Comparison of ENCODE assay signal across 16 cellular contexts in the genomic region with DNA sequence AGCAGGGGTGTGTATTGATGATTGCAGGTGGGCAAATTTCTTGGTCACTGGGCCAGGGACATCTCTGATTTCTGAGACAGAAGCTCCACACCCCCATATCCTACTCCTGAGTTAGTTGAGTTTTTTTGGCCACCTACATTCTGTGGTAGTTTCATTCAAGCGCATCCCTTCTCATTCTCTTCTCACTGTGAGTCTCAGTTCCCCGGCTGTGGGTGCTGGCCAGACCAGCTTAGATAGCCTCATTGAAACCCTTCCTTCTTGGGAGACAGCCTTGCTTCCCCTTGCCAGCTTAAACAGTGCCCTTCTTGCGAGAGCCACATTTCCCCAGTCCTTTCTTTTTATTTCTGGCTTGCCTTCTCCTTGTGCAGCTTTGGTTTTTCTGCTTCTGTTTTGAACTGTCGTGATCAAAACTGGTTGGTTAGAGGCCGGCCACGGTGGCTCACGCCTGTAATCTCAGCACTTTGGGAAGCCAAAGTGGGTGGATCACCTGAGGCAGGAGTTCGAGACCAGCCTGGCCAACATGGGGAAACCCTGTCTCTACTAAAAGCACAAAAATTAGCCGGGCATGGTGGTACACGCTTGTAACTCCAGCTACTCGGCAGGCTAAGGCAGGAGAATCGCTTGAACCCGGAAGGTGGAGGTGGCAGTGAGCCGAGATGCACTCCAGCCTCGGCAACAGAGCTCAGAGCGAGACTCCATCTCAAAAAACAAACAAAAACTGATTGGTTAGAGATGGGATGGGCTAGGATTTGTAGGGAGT. TPM values are rescaled to one million over a fixed set of nuclear protein-coding genes. Genes with fewer than 3 reads are reported as not detected.
DNase-seq lines count a peak whose midpoint lies in the region; ATAC-seq, FAIRE-seq and TF ChIP-seq lines count a peak whose summit lies in the region.
"Had no signal": no experiment of that assay in that cellular context is flagged by ENCODE, and none has a peak within 500 bp of the region (broad histone marks: within the 10 kb centered on the region; RNA-seq: fewer than 3 reads in every experiment).

No MANE protein-coding gene starts in this region.

- TF ChIP-seq RAD21 in IMR-90 (IDR thresholded peaks at IDR 0.05; ENCODE audit: low read length) (no peak), GM12878 (IDR thresholded peaks at IDR 0.05; ENCODE audit: insufficient read depth, low read depth, low read length) (no peak)

- no peak overlapping the region for H2BK20ac ChIP-seq in IMR-90 (ENCODE audit: low read depth, low read length)

- peaks cover 32% of the 10 kb centered on the region for H4K20me1 ChIP-seq in IMR-90 (ENCODE audit: insufficient read depth, low read length)
- H4K20me1 ChIP-seq in GM12878 (ENCODE audit: control insufficient read depth, insufficient read depth) = no peaks in the 10 kb centered on the region

- TF ChIP-seq POLR2A in IMR-90 (IDR thresholded peaks at IDR 0.05; ENCODE audit: low read depth, low read length) (no peak), GM12878 (IDR thresholded peaks at IDR 0.05; ENCODE audit: low read depth, low read length) (no peak)

- POLR2A ChIA-PET in IMR-90 (lab: Charles Lee; ENCODE audit: unreplicated experiment) = no interaction called here
- POLR2A ChIA-PET in GM12878 (lab: Charles Lee) = interaction anchor here (1.4 kb wide), 1 partner anchor 22 kb away, joined by 3 read pairs; no protein-coding TSS in a partner anchor
- POLR2A ChIA-PET in activated CD4-positive, alpha-beta T cell treated with anti-CD3 and anti-CD28 coated beads, Interleukin-2, amount 10 ng/mL, durations not matched to agents 7 days and 5 days (lab: Charles Lee) = interaction anchor here (0.6 kb wide), 1 partner anchor 67 kb away, joined by 3 read pairs; no protein-coding TSS in a partner anchor

- H3K9me1 ChIP-seq in IMR-90 (ENCODE audit: insufficient read depth, low read length) = peaks cover 15% of the 10 kb centered on the region

- FAIRE-seq in GM12878 (lab: Jason Lieb, UNC) = no peak
- FAIRE-seq: TTC549 had no signal

- RAD21 ChIA-PET in GM12878 (lab: Charles Lee; ENCODE audit: unreplicated experiment) = interaction anchor here (0.5 kb wide), 1 partner anchor 73 kb away, joined by 3 read pairs; no protein-coding TSS in a partner anchor

- no peaks in the 10 kb centered on the region for H3K9me3 ChIP-seq in IMR-90 (ENCODE audit: control insufficient read depth, insufficient read depth, low read length)
- no peaks in the 10 kb centered on the region for H3K9me3 ChIP-seq in GM12878 (replicated peaks; ENCODE audit: control insufficient read depth, insufficient read depth, low read length)
- no peaks in the 10 kb centered on the region for H3K9me3 ChIP-seq in left lung
- H3K9me3 ChIP-seq: MG63, ovary, SJSA1, vagina had no signal

- peak overlapping the region in 1 of 2 experiments; percentile 10; a peak in 1 of 4 replicates for H4K8ac ChIP-seq in IMR-90 (ENCODE audit: low read depth in 2 of 2, low read length in 2 of 2)

- H3K4me3 ChIP-seq in IMR-90 (ENCODE audit: insufficient read depth, low read depth, low read length) = no peak overlapping the region
- H3K4me3 ChIP-seq in GM12878 = no peak overlapping the region
- peak overlapping the region; percentile 90 for H3K4me3 ChIP-seq in skeletal muscle cell (ENCODE audit: low read depth, low read length)
- no peak overlapping the region for H3K4me3 ChIP-seq in left lung
- H3K4me3 ChIP-seq: ovary, SJSA1, vagina had no signal

- H3K27me3 ChIP-seq in IMR-90 (ENCODE audit: control insufficient read depth, insufficient read depth, low read length) = no peaks in the 10 kb centered on the region
- H3K27me3 ChIP-seq in GM12878 (replicated peaks in 1 of 2; ENCODE audit: control insufficient read depth in 2 of 2, insufficient read depth in 2 of 2, low read length in 1 of 2) = 0 out of 4 replicates have a peak, but pooled peaks cover 0 to 2% of the 10 kb centered on the region in 2 experiments
- no peaks in the 10 kb centered on the region for H3K27me3 ChIP-seq in layer of hippocampus (ENCODE audit: control insufficient read depth, insufficient read depth, low read length)
- peaks cover 6 to 12% of the 10 kb centered on the region in 2 donors for H3K27me3 ChIP-seq in left lung
- H3K27me3 ChIP-seq: MG63, ovary, SJSA1, vagina had no signal

- no peak overlapping the region for H3K4me3 Mint-ChIP-seq in activated CD4-positive, alpha-beta T cell treated with anti-CD3 and anti-CD28 coated beads, Interleukin-2, amount 10 ng/mL, durations not matched to agents 7 days and 5 days

- intact Hi-C loops in IMR-90 (cut with micrococcal nuclease) (loop anchor here (5.0 kb wide), 1 partner anchor 35 kb away; no protein-coding TSS in a partner anchor), GM12878 (cut with micrococcal nuclease; ENCODE audit: unreplicated experiment) (no loop called here), left lung (cut with DNase I) (no loop called here)

- 90% methylated on average over 9 of the region's 16 CpGs; no CpG with 5 or more reads in 1 of the 2 experiments for WGBS in IMR-90 (ENCODE audit: extremely low coverage in 2 of 2, insufficient read length in 1 of 2), 2 experiments
- WGBS in GM12878 (ENCODE audit: insufficient coverage, insufficient replicate concordance, low lambda C conversion rate, missing lambda C conversion rate) = 93% methylated on average over 16 of the region's 16 CpGs

- no peak overlapping the region for H3K27ac Mint-ChIP-seq in activated CD4-positive, alpha-beta T cell treated with anti-CD3 and anti-CD28 coated beads, Interleukin-2, amount 10 ng/mL, durations not matched to agents 7 days and 5 days

- no peak overlapping the region for H3K4ac ChIP-seq in IMR-90 (ENCODE audit: low read depth, low read length)

- no TSS peak for BruUV-seq in IMR-90 (replicated peaks; lab: Mats Ljungman, UMichigan)
- BruUV-seq in GM12878 (replicated peaks; lab: Mats Ljungman, UMichigan) = no TSS peak

- no peak overlapping the region for H4K5ac ChIP-seq in IMR-90 (ENCODE audit: low read depth, low read length)

- no peak overlapping the region for H2BK15ac ChIP-seq in IMR-90 (ENCODE audit: low read depth, low read length)

- H3K4me1 Mint-ChIP-seq in activated CD4-positive, alpha-beta T cell treated with anti-CD3 and anti-CD28 coated beads, Interleukin-2, amount 10 ng/mL, durations not matched to agents 7 days and 5 days = peaks cover 16% of the 10 kb centered on the region

- H3K56ac ChIP-seq in IMR-90 (ENCODE audit: extremely low read depth, insufficient read depth, low read length) = no peak overlapping the region

- no peak for ATAC-seq in IMR-90 (ENCODE audit: low read depth)
- no peak for ATAC-seq in GM12878
- no peak for ATAC-seq in GM18511 (IDR thresholded peaks at IDR 0.05; ENCODE audit: unreplicated experiment)
- no peak for ATAC-seq in left lung
- ATAC-seq in GM18502 (IDR thresholded peaks at IDR 0.05; ENCODE audit: poor library complexity, unreplicated experiment) = no peak

- no peak overlapping the region for H3K23ac ChIP-seq in IMR-90 (ENCODE audit: low read depth, low read length)

- CTCF ChIA-PET in IMR-90 (lab: Yijun Ruan, JAX) (interaction anchor here (0.9 kb wide), 2 partner anchors 19 to 21 kb away, joined by 3 read pairs; no protein-coding TSS in a partner anchor), GM12878 (lab: Yijun Ruan, JAX) (interaction anchor here (0.9 to 2.5 kb wide), 6 partner anchors 21 to 43 kb away, joined by 3 to 10 read pairs (median 4); no protein-coding TSS in a partner anchor)
- CTCF ChIA-PET in activated CD4-positive, alpha-beta T cell treated with anti-CD3 and anti-CD28 coated beads, Interleukin-2, amount 10 ng/mL, durations not matched to agents 7 days and 5 days (lab: Charles Lee) = interaction anchor here (0.9 to 2.1 kb wide), 5 partner anchors 10 to 43 kb away, joined by 3 to 5 read pairs (median 3); no protein-coding TSS in a partner anchor

- SMC1A ChIA-PET in GM12878 (lab: Charles Lee; ENCODE audit: uncharacterized antibody, unreplicated experiment) = interaction anchor here (1.5 to 1.6 kb wide), 2 partner anchors 23 to 213 kb away, joined by 4 read pairs; no protein-coding TSS in a partner anchor

- H3K9ac ChIP-seq in IMR-90 (ENCODE audit: low read depth, low read length) = peak overlapping the region; percentile 65; the same call in 1 of the 2 replicates
- H3K9ac ChIP-seq in GM12878 (ENCODE audit: control insufficient read depth, insufficient read depth, low read length) = no peak overlapping the region

- peaks cover 18% of the 10 kb centered on the region for H3K27me3 Mint-ChIP-seq in activated CD4-positive, alpha-beta T cell treated with anti-CD3 and anti-CD28 coated beads, Interleukin-2, amount 10 ng/mL, durations not matched to agents 7 days and 5 days

- no peak overlapping the region for H2AK9ac ChIP-seq in IMR-90 (replicated peaks; ENCODE audit: low read depth, low read length, poor library complexity)

- H3K4me2 ChIP-seq in IMR-90 (ENCODE audit: low read depth, low read length) (peak overlapping the region; percentile 98; the same call in 1 of the 2 replicates), GM12878 (ENCODE audit: control insufficient read depth, insufficient read depth) (peak overlapping the region; percentile 14)

- TF ChIP-seq CTCF in IMR-90 (conservative IDR thresholded peaks at IDR 0.05; ENCODE audit: low read depth, low read length) (no peak), GM12878 (IDR thresholded peaks at IDR 0.05 in 2 of 3, conservative IDR thresholded peaks at IDR 0.05 in 1 of 3; ENCODE audit: control insufficient read depth in 2 of 3, extremely low read depth in 1 of 3, insufficient read depth in 1 of 3, low read depth in 3 of 3, low read length in 3 of 3) (no peak), left lung (IDR thresholded peaks at IDR 0.05) (no peak)

- no peak overlapping the region for H4K91ac ChIP-seq in IMR-90 (ENCODE audit: insufficient read depth, low read depth, low read length)

- dilution Hi-C loops in IMR-90 (cut with HindIII; ENCODE audit: low sequenced_read_pairs, unreplicated experiment) = no loop called here

- H3K36me3 ChIP-seq in IMR-90 (ENCODE audit: control insufficient read depth, insufficient read depth, low read length) = peaks cover 7% of the 10 kb centered on the region; the same call in 1 of the 2 replicates
- H3K36me3 ChIP-seq in GM12878 (ENCODE audit: control insufficient read depth in 2 of 2, insufficient read depth in 2 of 2, low read length in 1 of 2) = no peaks in the 10 kb centered on the region
- no peaks in the 10 kb centered on the region for H3K36me3 ChIP-seq in left lung
- H3K36me3 ChIP-seq: ovary, vagina had no signal

- H2AK5ac ChIP-seq in IMR-90 (ENCODE audit: low read depth, low read length) = no peak overlapping the region

- no peak for TF ChIP-seq EP300 in GM12878 (IDR thresholded peaks at IDR 0.05; ENCODE audit: borderline replicate concordance in 1 of 2, control insufficient read depth in 1 of 2, low read depth in 2 of 2, low read length in 2 of 2)

- peaks cover 13% of the 10 kb centered on the region; the same call in 1 of the 2 replicates for H3K4me1 ChIP-seq in IMR-90 (ENCODE audit: control insufficient read depth, insufficient read depth, low read length)
- H3K4me1 ChIP-seq in GM12878 (ENCODE audit: control insufficient read depth, insufficient read depth, low read length) = peaks cover 18% of the 10 kb centered on the region
- H3K4me1 ChIP-seq in left lung = peaks cover 0 to 17% of the 10 kb centered on the region in 2 donors

- H2BK5ac ChIP-seq in IMR-90 (ENCODE audit: low read depth, low read length, poor library complexity, severe bottlenecking) = no peak overlapping the region

- H3K14ac ChIP-seq in IMR-90 (replicated peaks; ENCODE audit: low read depth, low read length) = no peak overlapping the region

- H3K36me3 Mint-ChIP-seq in activated CD4-positive, alpha-beta T cell treated with anti-CD3 and anti-CD28 coated beads, Interleukin-2, amount 10 ng/mL, durations not matched to agents 7 days and 5 days (ENCODE audit: low read depth) = no peaks in the 10 kb centered on the region

- peak overlapping the region; percentile 68; the same call in 1 of the 2 replicates for H3K27ac ChIP-seq in IMR-90 (ENCODE audit: insufficient read depth, low read length)
- H3K27ac ChIP-seq in GM12878 (ENCODE audit: control insufficient read depth, insufficient read depth) = no peak overlapping the region
- H3K27ac ChIP-seq in layer of hippocampus (ENCODE audit: low read depth, low read length) = peak overlapping the region; percentile 81
- H3K27ac ChIP-seq in left lung = no peak overlapping the region
- H3K27ac ChIP-seq: ovary, SJSA1 had no signal

- H3K79me2 ChIP-seq in GM12878 (ENCODE audit: control insufficient read depth, insufficient read depth, low read length) = no peaks in the 10 kb centered on the region

- DNase-seq in IMR-90 = no peak
- no peak for DNase-seq in GM12878 (ENCODE audit: low read depth, low spot score)
- no peak for DNase-seq in skeletal muscle cell (ENCODE audit: low read depth)
- DNase-seq in activated CD4-positive, alpha-beta T cell treated with anti-CD3 and anti-CD28 coated beads, Interleukin-2, amount 10 ng/mL, durations not matched to agents 7 days and 5 days = no peak
- no peak for DNase-seq in left lung
- DNase-seq: central memory CD4-positive, alpha-beta T cell; DMS79; NK-92 treated with Interleukin-12 subunit alpha and Interleukin-12 subunit beta, amount 100 ng/mL, for 24 hours had no signal

- H3K18ac ChIP-seq in IMR-90 (ENCODE audit: low read depth, low read length) = no peak overlapping the region

- H2BK120ac ChIP-seq in IMR-90 (ENCODE audit: low read depth, low read length) = no peak overlapping the region

- H2AFZ ChIP-seq in IMR-90 (replicated peaks; ENCODE audit: low read length, poor library complexity) (no peak overlapping the region), GM12878 (ENCODE audit: control insufficient read depth, low read depth, low read length) (no peak overlapping the region)

- H3K9me3 Mint-ChIP-seq in activated CD4-positive, alpha-beta T cell treated with anti-CD3 and anti-CD28 coated beads, Interleukin-2, amount 10 ng/mL, durations not matched to agents 7 days and 5 days = no peaks in the 10 kb centered on the region

- H3K79me1 ChIP-seq in IMR-90 (ENCODE audit: low read depth in 1 of 2, low read length in 2 of 2) = peaks cover 18 to 64% of the 10 kb centered on the region in 2 experiments

- in situ Hi-C loops in IMR-90 (cut with MboI; ENCODE audit: low sequenced_read_pairs) (no loop called here), GM12878 (cut with MboI) (no loop called here)

RNA-seq across cellular contexts. Expression of a gene that starts 2.8 kb away (rescaled TPM):
- 20.8 and 31.5 TPM in 2 replicates for total RNA-seq in IMR-90 (2012; rRNA removed)
- 23.2 and 26.4 TPM in 2 replicates for polyA plus RNA-seq in IMR-90 (2012; rRNA removed)
- polyA plus RNA-seq in IMR-90 (2012; cell fraction: cytosol; rRNA removed) = 26.5 and 36.1 TPM in 2 replicates
- 20.3 and 39.8 TPM in 2 replicates for polyA plus RNA-seq in IMR-90 (2012; cell fraction: nucleus; rRNA removed; ENCODE audit: low replicate concordance)
- 2.2 and 2.8 TPM in 2 replicates for total RNA-seq in GM12878 (2013; cell fraction: nucleolus; rRNA removed)
- 3.8 and 3.9 TPM in 2 replicates for total RNA-seq in GM12878 (2014; rRNA removed)
- 2.2 and 2.8 TPM in 2 replicates for total RNA-seq in GM12878 (2014; rRNA removed; fragmentation: Illumina TruSeq; extraction: Trizol)
- total RNA-seq in GM12878 (2021) = 5.9 and 8.5 TPM in 2 replicates
- polyA plus RNA-seq in GM12878 (2011; ENCODE audit: low read depth) = 2.5 TPM
- 5.7 and 9.2 TPM in 2 replicates for polyA plus RNA-seq in GM12878 (2011; rRNA removed)
- 12.2 and 15.1 TPM in 2 replicates for polyA plus RNA-seq in GM12878 (2011; cell fraction: cytosol; rRNA removed)
- 11.3 and 11.9 TPM in 2 replicates for polyA plus RNA-seq in GM12878 (2011; cell fraction: nucleus; rRNA removed)
- 4.4 and 5.0 TPM in 2 replicates for polyA plus RNA-seq in GM12878 (2012)
- 1.4 and 4.0 TPM in 2 replicates for polyA plus RNA-seq in GM12878 (2014; fragmentation: Illumina TruSeq; extraction: Trizol)
- under 1 TPM; 0.45 to 0.80 TPM for polyA plus RNA-seq in GM12878 (2014; fragmentation: Nextera tagmentation; extraction: Ambion mirVana)
- 4.5 and 4.7 TPM in 2 replicates for polyA plus RNA-seq in GM12878 (2014; rRNA removed)
- polyA plus RNA-seq in GM12878 (2016; fragmentation: Nextera tagmentation; extraction: Ambion mirVana) = 1 to 10 TPM; 9.0 to 9.9 TPM
- polyA minus RNA-seq in GM12878 (2011; rRNA and poly(A)+ RNA removed) = 9.6 and 18.9 TPM in 2 replicates
- 4.7 and 5.8 TPM in 2 replicates for polyA minus RNA-seq in GM12878 (2011; cell fraction: cytosol; rRNA and poly(A)+ RNA removed)
- 2.3 and 4.9 TPM in 2 replicates for polyA minus RNA-seq in GM12878 (2011; cell fraction: nucleus; rRNA and poly(A)+ RNA removed)
- total RNA-seq in activated CD4-positive, alpha-beta T cell treated with anti-CD3 and anti-CD28 coated beads, Interleukin-2, amount 10 ng/mL, durations not matched to agents 7 days and 5 days = 1 to 10 TPM; 3.9 to 4.0 TPM
- 1 to 10 TPM; 9.1 to 10.0 TPM for total RNA-seq in left lung

RNA-seq across cellular contexts. Expression of a gene that starts 56.0 kb away (rescaled TPM):
- total RNA-seq in IMR-90 (2012; rRNA removed) (6.3 and 16.4 TPM in 2 replicates), GM12878 (2014; rRNA removed) (18.4 and 24.3 TPM in 2 replicates), GM12878 (2014; rRNA removed; fragmentation: Illumina TruSeq; extraction: Trizol) (32.6 and 34.9 TPM in 2 replicates), GM12878 (2021) (21.8 and 21.9 TPM in 2 replicates), left lung (1 to 10 TPM; 6.2 to 9.3 TPM)
- polyA plus RNA-seq in IMR-90 (2012; rRNA removed) (6.2 and 8.1 TPM in 2 replicates), GM12878 (2011; rRNA removed) (19.7 and 30.8 TPM in 2 replicates), GM12878 (2014; fragmentation: Illumina TruSeq; extraction: Trizol) (29.3 and 40.1 TPM in 2 replicates), GM12878 (2014; fragmentation: Nextera tagmentation; extraction: Ambion mirVana) (10 to 100 TPM; 49.0 to 51.8 TPM), GM12878 (2014; rRNA removed) (16.8 and 18.5 TPM in 2 replicates), GM12878 (2016; fragmentation: Nextera tagmentation; extraction: Ambion mirVana) (10 to 100 TPM; 69.8 to 72.6 TPM)
- 1.0 and 1.2 TPM in 2 replicates for polyA plus RNA-seq in IMR-90 (2012; cell fraction: cytosol; rRNA removed)
- polyA plus RNA-seq in IMR-90 (2012; cell fraction: nucleus; rRNA removed; ENCODE audit: low replicate concordance) = 0.32 and 2.2 TPM in 2 replicates
- 16.2 and 17.0 TPM in 2 replicates for total RNA-seq in GM12878 (2013; cell fraction: nucleolus; rRNA removed)
- 12.4 TPM for polyA plus RNA-seq in GM12878 (2011; ENCODE audit: low read depth)
- polyA plus RNA-seq in GM12878 (2011; cell fraction: cytosol; rRNA removed) = 4.3 and 5.1 TPM in 2 replicates
- polyA plus RNA-seq in GM12878 (2011; cell fraction: nucleus; rRNA removed) = 5.9 TPM in 2 replicates
- polyA plus RNA-seq in GM12878 (2012) = 19.6 and 27.0 TPM in 2 replicates
- 5.1 and 10.2 TPM in 2 replicates for polyA minus RNA-seq in GM12878 (2011; rRNA and poly(A)+ RNA removed)
- 4.2 and 4.9 TPM in 2 replicates for polyA minus RNA-seq in GM12878 (2011; cell fraction: cytosol; rRNA and poly(A)+ RNA removed)
- polyA minus RNA-seq in GM12878 (2011; cell fraction: nucleus; rRNA and poly(A)+ RNA removed) = 4.1 and 7.7 TPM in 2 replicates
- 10 to 100 TPM; 10.3 to 11.2 TPM for total RNA-seq in activated CD4-positive, alpha-beta T cell treated with anti-CD3 and anti-CD28 coated beads, Interleukin-2, amount 10 ng/mL, durations not matched to agents 7 days and 5 days

Comparison
In these comparisons a context has a peak if more than half of its experiments do, and no peak if none do; other contexts are left out.
1. H3K27ac ChIP-seq: peak in IMR-90 (single experiment) and layer of hippocampus (single experiment); none in GM12878 (single experiment) and left lung (0 of 2).